ENCODE assay signal across 20 cellular contexts in the genomic region with DNA sequence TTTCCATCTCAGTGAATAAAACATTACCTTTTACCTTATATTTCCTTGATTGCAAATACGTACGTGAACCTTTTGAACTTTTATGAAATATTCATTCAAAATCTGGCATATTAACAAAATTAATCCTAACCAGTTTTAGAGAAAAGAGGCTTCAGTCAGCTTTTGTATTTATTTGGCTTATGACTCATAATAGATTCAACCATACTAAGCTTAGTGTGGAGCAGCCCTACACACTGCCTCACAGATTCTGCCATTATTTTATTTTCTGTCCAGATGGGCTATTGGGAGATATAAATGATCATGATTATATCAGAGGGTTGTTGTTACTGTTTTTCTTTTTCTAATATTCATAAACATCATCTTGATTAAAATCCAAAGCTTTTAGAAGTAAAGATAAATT.
"Had no signal": no experiment of that assay in that cellular context is flagged by ENCODE, and none has a peak within 500 bp of the region (broad histone marks: within the 10 kb centered on the region; RNA-seq: fewer than 3 reads in every experiment).

No MANE protein-coding gene starts in this region.

- H3K9me3 ChIP-seq: esophagus squamous epithelium, heart right ventricle, left ventricle myocardium inferior, lower lobe of right lung, right atrium auricular region, sigmoid colon, testis, tibial nerve, upper lobe of right lung, vagina had no signal

- H3K36me3 ChIP-seq: esophagus squamous epithelium, heart right ventricle, left ventricle myocardium inferior, lower lobe of right lung, right atrium auricular region, sigmoid colon, tibial nerve, upper lobe of right lung, vagina had no signal

- H3K27me3 ChIP-seq: esophagus squamous epithelium, heart right ventricle, right atrium auricular region, sigmoid colon, testis, tibial nerve, upper lobe of right lung, vagina had no signal

- H3K27ac ChIP-seq: esophagus squamous epithelium, heart right ventricle, left ventricle myocardium inferior, lower lobe of right lung, right atrium auricular region, sigmoid colon, skin epidermis, testis, tibial nerve, upper lobe of right lung, vagina had no signal

- DNase-seq: dermis blood vessel endothelial cell; esophagus squamous epithelium; heart right ventricle; hypothalamus; left cardiac atrium; left ventricle myocardium inferior; lower lobe of right lung; natural killer cell; posterior cingulate gyrus; sigmoid colon; stimulated activated CD4-positive, alpha-beta T cell treated with anti-CD3 and anti-CD28 coated beads, Interleukin-2, amount 100 ng/mL, for 24 hours; stimulated activated CD4-positive, alpha-beta T cell treated with anti-CD3 and anti-CD28 coated beads, Interleukin-4, amount 100 ng/mL, for 4 hours; stimulated activated naive B cell treated with anti-CD40 and anti-IgM and Interleukin-4, amounts not matched to agents 10 μg/mL and 1 μg/mL and 100 μg/mL, for 72 hours; stimulated activated naive CD8-positive, alpha-beta T cell treated with anti-CD3 and anti-CD28 coated beads, Interleukin-15, amount 100 ng/mL, for 72 hours; testis; upper lobe of right lung had no signal

- H3K4me1 ChIP-seq: esophagus squamous epithelium, heart right ventricle, left ventricle myocardium inferior, lower lobe of right lung, right atrium auricular region, sigmoid colon, testis, tibial nerve, upper lobe of right lung, vagina had no signal

- H3K4me3 ChIP-seq: esophagus squamous epithelium, heart right ventricle, left ventricle myocardium inferior, lower lobe of right lung, right atrium auricular region, sigmoid colon, skin epidermis, testis, tibial nerve, upper lobe of right lung, vagina had no signal

- ATAC-seq: heart right ventricle; left cardiac atrium; lower lobe of right lung; natural killer cell; stimulated activated naive B cell treated with anti-CD40 and anti-IgM and Interleukin-4, amounts not matched to agents 10 μg/mL and 1 μg/mL and 100 μg/mL, for 72 hours; stimulated activated naive CD8-positive, alpha-beta T cell treated with anti-CD3 and anti-CD28 coated beads, Interleukin-15, amount 100 ng/mL, for 72 hours; upper lobe of right lung had no signal
